ENCODE assay signal across 22 cellular contexts in the genomic region with DNA sequence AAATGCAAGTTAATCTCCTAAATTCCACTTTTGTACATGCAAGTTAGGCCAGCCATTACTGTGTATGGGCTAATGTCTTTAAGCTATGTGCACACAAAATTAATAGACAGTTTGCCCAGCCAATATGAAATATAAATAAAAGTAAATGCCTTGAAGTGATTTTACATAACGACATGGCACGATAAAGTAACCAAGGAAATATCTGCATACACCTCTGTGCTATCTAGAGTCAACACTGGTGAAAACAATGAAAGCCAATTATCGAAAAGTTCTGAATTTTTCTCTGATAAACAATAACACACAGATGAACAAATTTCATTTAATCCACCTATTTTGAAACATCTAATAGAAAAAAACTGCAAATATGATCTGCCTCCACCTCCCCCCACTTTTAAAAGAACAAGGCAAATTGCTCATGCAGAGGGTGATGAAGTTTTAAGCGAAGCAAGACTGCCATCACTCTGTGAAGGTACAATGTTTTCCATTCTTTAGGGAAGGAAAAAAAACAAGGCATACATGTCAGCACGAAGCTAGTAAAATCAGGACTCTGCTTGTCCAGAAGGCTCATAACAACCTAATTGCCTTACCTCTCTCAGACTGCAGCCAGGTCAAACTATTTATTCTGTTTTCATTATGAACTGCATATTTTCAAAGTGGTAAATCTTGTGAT.
DNase-seq lines count a peak whose midpoint lies in the region; ATAC-seq and TF ChIP-seq lines count a peak whose summit lies in the region.
"Had no signal": no experiment of that assay in that cellular context is flagged by ENCODE, and none has a peak within 500 bp of the region (broad histone marks: within the 10 kb centered on the region; RNA-seq: fewer than 3 reads in every experiment).

No MANE protein-coding gene starts in this region.

- no peaks in the 10 kb centered on the region for H3K36me3 Mint-ChIP-seq in chondrocyte (ENCODE audit: low read depth)
- H3K36me3 Mint-ChIP-seq: brain; stimulated activated memory B cell treated with anti-CD40 and anti-IgM and Interleukin-4, amounts not matched to agents 10 μg/mL and 1 μg/mL and 100 μg/mL, for 72 hours had no signal

- no peak for ATAC-seq in Right ventricle myocardium superior (ENCODE audit: poor library complexity)
- ATAC-seq: activated CD8-positive, alpha-beta T cell treated with anti-CD3 and anti-CD28 coated beads for 36 hours; effector memory CD8-positive, alpha-beta T cell; heart right ventricle; stimulated activated memory B cell treated with anti-CD40 and anti-IgM and Interleukin-4, amounts not matched to agents 10 μg/mL and 1 μg/mL and 100 μg/mL, for 72 hours had no signal

- TF ChIP-seq CTCF in chondrocyte (IDR thresholded peaks at IDR 0.05) (peak; percentile 21), kidney epithelial cell (IDR thresholded peaks at IDR 0.05; ENCODE audit: insufficient read depth, low read length, poor library complexity, severe bottlenecking) (peak; percentile 4)

- H3K4me1 Mint-ChIP-seq in chondrocyte (ENCODE audit: low read depth), result peaks cover 11% of the 10 kb centered on the region
- H3K4me1 Mint-ChIP-seq: stimulated activated memory B cell treated with anti-CD40 and anti-IgM and Interleukin-4, amounts not matched to agents 10 μg/mL and 1 μg/mL and 100 μg/mL, for 72 hours had no signal

- no peaks in the 10 kb centered on the region for H3K36me3 ChIP-seq in kidney epithelial cell (ENCODE audit: control insufficient read depth, insufficient read depth, low read length)
- H3K36me3 ChIP-seq: heart right ventricle had no signal

- intact Hi-C loops in Right ventricle myocardium superior (cut with DNase I), result no loop called here

- CTCF ChIA-PET in HEK293T (lab: Yijun Ruan, JAX), result interaction anchor here (0.7 to 1.4 kb wide), 2 partner anchors 103 to 197 kb away, joined by 3 to 5 read pairs; no protein-coding TSS in a partner anchor

- H3K27me3 Mint-ChIP-seq in chondrocyte (ENCODE audit: low read depth), result no peaks in the 10 kb centered on the region
- H3K27me3 Mint-ChIP-seq: brain; effector memory CD8-positive, alpha-beta T cell; stimulated activated memory B cell treated with anti-CD40 and anti-IgM and Interleukin-4, amounts not matched to agents 10 μg/mL and 1 μg/mL and 100 μg/mL, for 72 hours had no signal

- H3K27ac Mint-ChIP-seq in chondrocyte (ENCODE audit: unreplicated experiment), result no peak overlapping the region
- H3K27ac Mint-ChIP-seq: activated CD8-positive, alpha-beta T cell treated with anti-CD3 and anti-CD28 coated beads for 36 hours; CD4-positive, alpha-beta T cell; effector memory CD8-positive, alpha-beta T cell; stimulated activated memory B cell treated with anti-CD40 and anti-IgM and Interleukin-4, amounts not matched to agents 10 μg/mL and 1 μg/mL and 100 μg/mL, for 72 hours had no signal

- no peak overlapping the region for H3K4me3 ChIP-seq in kidney epithelial cell (ENCODE audit: low read depth, low read length)
- H3K4me3 ChIP-seq: heart right ventricle had no signal

- H3K27me3 ChIP-seq in kidney epithelial cell (ENCODE audit: control insufficient read depth, insufficient read depth, low read length), result no peaks in the 10 kb centered on the region
- H3K27me3 ChIP-seq: heart right ventricle had no signal

- DNase-seq in HEK293T (ENCODE audit: extremely low spot score), result no peak
- no peak for DNase-seq in chondrocyte (ENCODE audit: low spot score)
- no peak for DNase-seq in kidney epithelial cell (ENCODE audit: low read depth)
- DNase-seq in renal cortical epithelial cell (ENCODE audit: low read depth), result peak; percentile 53
- no peak for DNase-seq in glomerular visceral epithelial cell (ENCODE audit: extremely low spot score)
- DNase-seq in NK-92 (lab: John Stamatoyannopoulos, UW; ENCODE audit: unreplicated experiment), result no peak
- DNase-seq in activated CD4-positive, CD25-positive, alpha-beta regulatory T cell (lab: John Stamatoyannopoulos, UW), result no peak
- DNase-seq in Right ventricle myocardium superior, result no peak
- DNase-seq: activated CD8-positive, alpha-beta T cell treated with anti-CD3 and anti-CD28 coated beads for 36 hours; activated effector memory CD4-positive, alpha-beta T cell treated with anti-CD3 and anti-CD28 coated beads, Interleukin-2, amount 50 U/mL, for 16 hours; activated T-cell treated with anti-CD3 and anti-CD28 coated beads for 4 hours; CD4-positive, alpha-beta T cell; DMS153; effector memory CD8-positive, alpha-beta T cell; GDM1; heart right ventricle; IMR-90; NCI-H69; stimulated activated CD4-positive, alpha-beta T cell treated with anti-CD3 and anti-CD28 coated beads, Interleukin-2, amount 100 ng/mL, for 24 hours; T1000 had no signal

- no peak overlapping the region for H3K4me3 Mint-ChIP-seq in chondrocyte (ENCODE audit: unreplicated experiment)
- H3K4me3 Mint-ChIP-seq: activated CD8-positive, alpha-beta T cell treated with anti-CD3 and anti-CD28 coated beads for 36 hours; CD4-positive, alpha-beta T cell; effector memory CD8-positive, alpha-beta T cell; stimulated activated memory B cell treated with anti-CD40 and anti-IgM and Interleukin-4, amounts not matched to agents 10 μg/mL and 1 μg/mL and 100 μg/mL, for 72 hours had no signal

- no peaks in the 10 kb centered on the region for H3K9me3 Mint-ChIP-seq in chondrocyte (ENCODE audit: low read depth)
- H3K9me3 Mint-ChIP-seq: activated CD8-positive, alpha-beta T cell treated with anti-CD3 and anti-CD28 coated beads for 36 hours; brain; CD4-positive, alpha-beta T cell; stimulated activated memory B cell treated with anti-CD40 and anti-IgM and Interleukin-4, amounts not matched to agents 10 μg/mL and 1 μg/mL and 100 μg/mL, for 72 hours had no signal

- POLR2A ChIA-PET in HEK293T (lab: Yijun Ruan, JAX), result no interaction called here

TF ChIP-seq in HEK293T, 16 proteins besides CTCF, POLR2A, EP300 and RAD21:
- TF ChIP-seq BHLHE40 (IDR thresholded peaks at IDR 0.05; ENCODE audit: borderline replicate concordance) (no peak), SUZ12 (IDR thresholded peaks at IDR 0.05) (no peak), TARDBP (IDR thresholded peaks at IDR 0.05) (no peak), FOXA1 (IDR thresholded peaks at IDR 0.05) (no peak), ARNT (IDR thresholded peaks at IDR 0.05) (no peak), FOXM1 (IDR thresholded peaks at IDR 0.05; ENCODE audit: borderline replicate concordance) (no peak), ZNF384 (IDR thresholded peaks at IDR 0.05) (peak; percentile 75), ELF4 (IDR thresholded peaks at IDR 0.05) (no peak), FOXK2 (IDR thresholded peaks at IDR 0.05) (no peak), L3MBTL2 (conservative IDR thresholded peaks at IDR 0.05) (no peak)
- TF ChIP-seq, protein P1, sequence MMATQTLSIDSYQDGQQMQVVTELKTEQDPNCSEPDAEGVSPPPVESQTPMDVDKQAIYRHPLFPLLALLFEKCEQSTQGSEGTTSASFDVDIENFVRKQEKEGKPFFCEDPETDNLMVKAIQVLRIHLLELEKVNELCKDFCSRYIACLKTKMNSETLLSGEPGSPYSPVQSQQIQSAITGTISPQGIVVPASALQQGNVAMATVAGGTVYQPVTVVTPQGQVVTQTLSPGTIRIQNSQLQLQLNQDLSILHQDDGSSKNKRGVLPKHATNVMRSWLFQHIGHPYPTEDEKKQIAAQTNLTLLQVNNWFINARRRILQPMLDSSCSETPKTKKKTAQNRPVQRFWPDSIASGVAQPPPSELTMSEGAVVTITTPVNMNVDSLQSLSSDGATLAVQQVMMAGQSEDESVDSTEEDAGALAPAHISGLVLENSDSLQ (IDR thresholded peaks at IDR 0.05), result peak; percentile 27; the same call in 1 of the 2 replicates
